Comparison of ENCODE assay signal across 8 cellular contexts in the genomic region with DNA sequence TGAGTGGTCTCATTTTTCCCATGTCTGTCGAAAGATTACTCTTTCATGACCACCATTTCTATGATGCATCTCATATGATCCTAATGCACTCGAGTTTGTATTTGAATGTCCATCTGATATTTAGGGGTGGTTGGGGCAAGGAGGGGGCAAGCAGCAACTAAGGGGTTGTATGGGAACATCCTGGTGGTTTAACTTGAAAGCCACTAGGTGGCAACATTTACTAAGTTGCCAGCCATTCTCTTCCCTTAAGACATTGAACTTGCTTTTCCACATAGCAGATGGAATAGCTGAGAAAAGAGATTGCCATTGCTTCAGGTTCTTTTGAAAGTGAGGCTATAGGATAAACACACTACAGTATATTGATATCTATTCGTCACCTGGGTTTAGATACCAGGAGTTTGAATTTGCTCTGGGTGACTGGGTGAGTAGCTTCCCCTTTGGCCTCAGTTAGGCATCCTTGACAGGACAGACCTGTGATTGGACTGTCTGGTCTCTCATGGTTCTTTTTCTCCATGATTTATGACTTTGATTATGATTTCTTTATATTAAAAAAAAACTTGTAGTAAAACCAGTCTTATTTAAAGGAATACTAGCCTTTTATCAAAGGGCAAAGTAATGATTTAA. TPM values are rescaled to one million over a fixed set of nuclear protein-coding genes. Genes with fewer than 3 reads are reported as not detected.
DNase-seq lines count a peak whose midpoint lies in the region; ATAC-seq and TF ChIP-seq lines count a peak whose summit lies in the region.

No MANE protein-coding gene starts in this region.

- 33 to 54% methylated on average over 3 of the region's 3 CpGs for WGBS in transverse colon (ENCODE audit: low coverage in 1 of 2), 2 donors

- no TSS peak for BruUV-seq in A673 (replicated peaks; lab: Mats Ljungman, UMichigan)

- H3K4me1 ChIP-seq in A673 (ENCODE audit: insufficient read depth, low read length, poor library complexity, severe bottlenecking) (peaks cover 17% of the 10 kb centered on the region), transverse colon (peaks cover 0 to 5% (median 1%) of the 10 kb centered on the region in 4 donors)

- H3K27me3 ChIP-seq in A673 (replicated peaks; ENCODE audit: insufficient read depth, low read depth, low read length, poor library complexity) (peaks cover 9% of the 10 kb centered on the region), transverse colon (no peaks in the 10 kb centered on the region)

- no peaks in the 10 kb centered on the region for H3K9me3 Mint-ChIP-seq in stimulated activated memory B cell treated with anti-CD40 and anti-IgM and Interleukin-4, amounts not matched to agents 10 μg/mL and 1 μg/mL and 100 μg/mL, for 72 hours

- in situ Hi-C loops in transverse colon (cut with MboI; ENCODE audit: low pct_ligation_motif_present in 1 of 4, low pct_unique_long_range_greater_than_20kb in 1 of 4, low sequenced_read_pairs in 3 of 4) = loop anchor here in 2 of 4 donors (25.0 kb wide), 1 partner anchor 376 kb away; no protein-coding TSS in a partner anchor

- no peaks in the 10 kb centered on the region for H3K36me3 ChIP-seq in A673 (ENCODE audit: insufficient read depth, low read length, poor library complexity, severe bottlenecking)
- peaks cover 0 to 7% (median 0%) of the 10 kb centered on the region in 4 donors for H3K36me3 ChIP-seq in transverse colon

- no peak overlapping the region for H3K27ac Mint-ChIP-seq in stimulated activated memory B cell treated with anti-CD40 and anti-IgM and Interleukin-4, amounts not matched to agents 10 μg/mL and 1 μg/mL and 100 μg/mL, for 72 hours

- CTCF ChIA-PET in A673 (lab: Charles Lee) = interaction anchor here (0.6 to 1.9 kb wide), 11 partner anchors 54 to 453 kb away, joined by 3 to 23 read pairs (median 3); no protein-coding TSS in a partner anchor
- CTCF ChIA-PET in GM10248 (lab: Yijun Ruan, JAX) = interaction anchor here (0.7 to 6.7 kb wide), 27 partner anchors 10 to 652 kb away, joined by 3 to 59 read pairs (median 4); no protein-coding TSS in a partner anchor

- peak; percentile 76 for DNase-seq in A673 (ENCODE audit: low spot score)
- DNase-seq in GM10248 (ENCODE audit: extremely low spot score) = peak; percentile 39
- DNase-seq in NCI-H2196 treated with DMSO at 0.1 percent for 48 hours (lab: John Stamatoyannopoulos, UW; ENCODE audit: unreplicated experiment) = peak; percentile 33
- peak; percentile 32 for DNase-seq in amniotic stem cell (lab: John Stamatoyannopoulos, UW)
- DNase-seq in iPS-NIHi11 (ENCODE audit: low spot score) = peak; percentile 63
- no peak for DNase-seq in transverse colon

- ATAC-seq in stimulated activated memory B cell treated with anti-CD40 and anti-IgM and Interleukin-4, amounts not matched to agents 10 μg/mL and 1 μg/mL and 100 μg/mL, for 72 hours = no peak
- no peak for ATAC-seq in GM21526 (IDR thresholded peaks at IDR 0.05; ENCODE audit: low FRiP score, unreplicated experiment)

- POLR2A ChIA-PET in A673 (lab: Charles Lee; ENCODE audit: low non-redundant PET) = no interaction called here
- POLR2A ChIA-PET in GM10248 (lab: Yijun Ruan, JAX) = no interaction called here

- H3K4me3 Mint-ChIP-seq in stimulated activated memory B cell treated with anti-CD40 and anti-IgM and Interleukin-4, amounts not matched to agents 10 μg/mL and 1 μg/mL and 100 μg/mL, for 72 hours = no peak overlapping the region

- no peaks in the 10 kb centered on the region for H3K9me3 ChIP-seq in A673 (ENCODE audit: low read depth, low read length, poor library complexity, severe bottlenecking)
- no peaks in the 10 kb centered on the region for H3K9me3 ChIP-seq in transverse colon

- no peaks in the 10 kb centered on the region for H3K27me3 Mint-ChIP-seq in stimulated activated memory B cell treated with anti-CD40 and anti-IgM and Interleukin-4, amounts not matched to agents 10 μg/mL and 1 μg/mL and 100 μg/mL, for 72 hours

- intact Hi-C loops in A673 (cut with micrococcal nuclease; ENCODE audit: unreplicated experiment) = loop anchor here (2.0 to 5.0 kb wide), 3 partner anchors 146 to 453 kb away; no protein-coding TSS in a partner anchor
- intact Hi-C loops in transverse colon (cut with DNase I; ENCODE audit: low total_unique reads) = no loop called here

- peaks cover 19% of the 10 kb centered on the region for H3K4me1 Mint-ChIP-seq in stimulated activated memory B cell treated with anti-CD40 and anti-IgM and Interleukin-4, amounts not matched to agents 10 μg/mL and 1 μg/mL and 100 μg/mL, for 72 hours

- H3K36me3 Mint-ChIP-seq in stimulated activated memory B cell treated with anti-CD40 and anti-IgM and Interleukin-4, amounts not matched to agents 10 μg/mL and 1 μg/mL and 100 μg/mL, for 72 hours = peaks cover 14% of the 10 kb centered on the region

- TF ChIP-seq POLR2A in transverse colon (IDR thresholded peaks at IDR 0.05) = no peak

- no peak for TF ChIP-seq EP300 in transverse colon (IDR thresholded peaks at IDR 0.05; ENCODE audit: low read depth)

- H3K27ac ChIP-seq in A673 (ENCODE audit: low read depth, low read length, poor library complexity, severe bottlenecking) (no peak overlapping the region), transverse colon (no peak overlapping the region)

- TF ChIP-seq CTCF in A673 (conservative IDR thresholded peaks at IDR 0.05; ENCODE audit: low read depth, low read length) (peak; percentile 78), GM10248 (IDR thresholded peaks at IDR 0.05; ENCODE audit: control extremely low read depth, extremely low read depth, low read depth, missing control alignments) (peak; percentile 58), transverse colon (IDR thresholded peaks at IDR 0.05) (peak; percentile 50 to 56 (median 55))

- H3K4me3 ChIP-seq in A673 (ENCODE audit: low read depth, low read length, poor library complexity, severe bottlenecking) (no peak overlapping the region), transverse colon (no peak overlapping the region)

RNA-seq across cellular contexts. Expression of a gene that starts 32.4 kb away (rescaled TPM):
- total RNA-seq in A673 (2021) (40.5 and 44.6 TPM in 2 replicates), transverse colon (10 to 100 TPM; 14.6 to 60.1 (median 34.7) TPM)

RNA-seq across cellular contexts. Expression of a gene that starts 54.9 kb away (rescaled TPM):
- total RNA-seq in A673 (2021) (49.7 and 75.2 TPM in 2 replicates), transverse colon (10 to 100 TPM in 3 of 4 donors, 1 to 10 TPM in 1; 9.0 to 39.2 (median 23.4) TPM)
